ENCODE assay signal across 14 cellular contexts in genomic region chr1:25690396-25690956, GRCh38.
"Had no signal": no experiment of that assay in that cellular context is flagged by ENCODE, and none has a peak within 500 bp of the region (broad histone marks: within the 10 kb centered on the region; RNA-seq: fewer than 3 reads in every experiment).

No MANE protein-coding gene starts in this region.

- H3K9me3 Mint-ChIP-seq: activated CD4-positive, alpha-beta memory T cell treated with anti-CD3 and anti-CD28 coated beads for 36 hours; natural killer cell treated with Interleukin-12 subunit alpha and Interleukin-12 subunit beta and Interleukin-15 and Interleukin-18, amount 100 ng/mL, for 72 hours; T-helper 1 cell treated with Interleukin-12 subunit alpha and Interleukin-12 subunit beta and Interleukin-4 antibody, amounts not matched to agents 30 μg/mL and 1 μg/mL, for 36 hours had no signal

- H3K36me3 ChIP-seq: adrenal gland, right atrium auricular region, tibial artery, uterus had no signal

- H3K4me3 Mint-ChIP-seq: activated CD4-positive, alpha-beta memory T cell treated with anti-CD3 and anti-CD28 coated beads for 36 hours; natural killer cell treated with Interleukin-12 subunit alpha and Interleukin-12 subunit beta and Interleukin-15 and Interleukin-18, amount 100 ng/mL, for 72 hours; T-helper 1 cell treated with Interleukin-12 subunit alpha and Interleukin-12 subunit beta and Interleukin-4 antibody, amounts not matched to agents 30 μg/mL and 1 μg/mL, for 36 hours had no signal

- H3K27me3 Mint-ChIP-seq: activated CD4-positive, alpha-beta memory T cell treated with anti-CD3 and anti-CD28 coated beads for 36 hours had no signal

- ATAC-seq: stimulated activated naive CD8-positive, alpha-beta T cell treated with anti-CD3 and anti-CD28 coated beads, Interleukin-15, Interleukin-2, amounts not matched to agents 100 U/mL and 50 U/mL, for 24 hours had no signal

- H3K27ac ChIP-seq: right atrium auricular region, uterus had no signal

- DNase-seq: activated CD4-positive, CD25-positive, alpha-beta regulatory T cell treated with anti-CD3 and anti-CD28 coated beads, Interleukin-2, amount 50 U/mL, for 72 hours; activated naive CD4-positive, alpha-beta T cell treated with Interleukin-2 at 50 U/mL for 16 hours; activated T-cell treated with anti-CD3 and anti-CD28 coated beads for 4 hours; adrenal gland; dorsolateral prefrontal cortex; mesendoderm; occipital lobe; stimulated activated naive CD8-positive, alpha-beta T cell treated with anti-CD3 and anti-CD28 coated beads, Interleukin-15, Interleukin-2, amounts not matched to agents 100 U/mL and 50 U/mL, for 24 hours; tibial artery had no signal

- H3K36me3 Mint-ChIP-seq: activated CD4-positive, alpha-beta memory T cell treated with anti-CD3 and anti-CD28 coated beads for 36 hours; natural killer cell treated with Interleukin-12 subunit alpha and Interleukin-12 subunit beta and Interleukin-15 and Interleukin-18, amount 100 ng/mL, for 72 hours had no signal

- H3K27me3 ChIP-seq: adrenal gland, dorsolateral prefrontal cortex, right atrium auricular region, tibial artery, uterus had no signal

- H3K4me3 ChIP-seq: adrenal gland, dorsolateral prefrontal cortex, right atrium auricular region, tibial artery, uterus had no signal

- H3K9me3 ChIP-seq: adrenal gland, right atrium auricular region, tibial artery, uterus had no signal

- H3K27ac Mint-ChIP-seq: activated CD4-positive, alpha-beta memory T cell treated with anti-CD3 and anti-CD28 coated beads for 36 hours; natural killer cell treated with Interleukin-12 subunit alpha and Interleukin-12 subunit beta and Interleukin-15 and Interleukin-18, amount 100 ng/mL, for 72 hours; T-helper 1 cell treated with Interleukin-12 subunit alpha and Interleukin-12 subunit beta and Interleukin-4 antibody, amounts not matched to agents 30 μg/mL and 1 μg/mL, for 36 hours had no signal
